In the genomic region with DNA sequence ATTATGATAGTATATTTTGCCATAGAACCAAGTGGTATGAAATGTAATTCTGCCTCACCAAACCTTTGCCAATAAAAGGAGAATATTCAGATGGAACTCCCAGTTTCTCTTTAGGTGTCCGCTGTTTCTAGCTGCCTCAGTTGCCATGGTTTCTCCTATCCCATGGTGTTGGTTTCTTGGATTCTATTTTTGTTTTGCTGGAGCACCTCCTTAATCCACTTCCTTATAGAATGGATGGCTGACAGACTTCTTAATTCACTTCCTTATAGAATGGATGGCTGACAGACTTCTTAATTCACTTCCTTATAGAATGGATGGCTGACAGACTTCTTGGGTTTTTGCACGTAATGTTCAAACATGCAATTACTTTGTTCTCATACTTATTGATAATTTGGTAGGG, we compare ENCODE assay signal across 27 cellular contexts. TPM values are rescaled to one million over a fixed set of nuclear protein-coding genes. Genes with fewer than 3 reads are reported as not detected.
DNase-seq lines count a peak whose midpoint lies in the region; ATAC-seq, FAIRE-seq and TF ChIP-seq lines count a peak whose summit lies in the region.
"Had no signal": no experiment of that assay in that cellular context is flagged by ENCODE, and none has a peak within 500 bp of the region (broad histone marks: within the 10 kb centered on the region; RNA-seq: fewer than 3 reads in every experiment).

No MANE protein-coding gene starts in this region.

- TF ChIP-seq POLR2A in K562 (conservative IDR thresholded peaks at IDR 0.05), result no peak

- no peaks in the 10 kb centered on the region; the same call in 1 of the 2 replicates for H3K36me3 Mint-ChIP-seq in HFFc6 (ENCODE audit: low read depth)
- peaks cover 8% of the 10 kb centered on the region for H3K36me3 Mint-ChIP-seq in T-helper 2 cell treated with Interferon-gamma antibody and Interleukin-4, amounts not matched to agents 5 μg/mL and 100 μg/mL, for 36 hours (ENCODE audit: low read depth)
- H3K36me3 Mint-ChIP-seq: CD14-positive monocyte had no signal

- H3K4me3 ChIP-seq in HEK293 (ENCODE audit: low read depth, low read length) (no peak overlapping the region), K562 (no peak overlapping the region)
- H3K4me3 ChIP-seq: BLaER1, GM12878 had no signal

- H3K79me2 ChIP-seq in K562 (ENCODE audit: control insufficient read depth, insufficient read depth, low read length), result no peaks in the 10 kb centered on the region

- TF ChIP-seq EP300 in K562 (IDR thresholded peaks at IDR 0.05; ENCODE audit: low read length), result no peak

- H3K4me3 Mint-ChIP-seq in HFFc6, result no peak overlapping the region
- H3K4me3 Mint-ChIP-seq in T-helper 2 cell treated with Interferon-gamma antibody and Interleukin-4, amounts not matched to agents 5 μg/mL and 100 μg/mL, for 36 hours, result no peak overlapping the region
- H3K4me3 Mint-ChIP-seq: CD14-positive monocyte; CD4-positive, CD25-positive, alpha-beta regulatory T cell had no signal

- H3K36me3 ChIP-seq in HEK293 (ENCODE audit: control insufficient read depth in 2 of 2, insufficient read depth in 1 of 2, low read length in 2 of 2) (no peaks in the 10 kb centered on the region), K562 (ENCODE audit: control insufficient read depth, insufficient read depth, low read length) (no peaks in the 10 kb centered on the region)
- H3K36me3 ChIP-seq: BE2C had no signal

- H3K27ac Mint-ChIP-seq in HFFc6, result no peak overlapping the region
- no peak overlapping the region for H3K27ac Mint-ChIP-seq in T-helper 2 cell treated with Interferon-gamma antibody and Interleukin-4, amounts not matched to agents 5 μg/mL and 100 μg/mL, for 36 hours
- H3K27ac Mint-ChIP-seq: CD14-positive monocyte had no signal

- peak; percentile 18 for DNase-seq in MV-4-11 (lab: John Stamatoyannopoulos, UW)
- no peak for DNase-seq in K562 (ENCODE audit: extremely low read depth in 1 of 4, low spot score in 3 of 4)
- DNase-seq in HFFc6, result no peak
- no peak for DNase-seq in SW 1271 (lab: John Stamatoyannopoulos, UW)
- DNase-seq in T-helper 2 cell treated with Interferon-gamma antibody and Interleukin-4, amounts not matched to agents 5 μg/mL and 100 μg/mL, for 36 hours (ENCODE audit: low spot score), result no peak
- DNase-seq: 8988T; ACHN; BE2C; C1 segment of cervical spinal cord; CD4-positive, alpha-beta memory T cell; CD4-positive, CD25-positive, alpha-beta regulatory T cell; CD8-positive, alpha-beta memory T cell; COR-L47; DMS 273 treated with DMSO at 0.1 percent for 48 hours; DMS153; DMS53; DMS79; DND-41; EL; GDM1 had no signal

- no peak overlapping the region for H3K4me2 ChIP-seq in K562 (ENCODE audit: insufficient read depth, low read length)

- no peaks in the 10 kb centered on the region for H3K4me1 Mint-ChIP-seq in HFFc6 (ENCODE audit: low read depth)
- peaks cover 17% of the 10 kb centered on the region for H3K4me1 Mint-ChIP-seq in T-helper 2 cell treated with Interferon-gamma antibody and Interleukin-4, amounts not matched to agents 5 μg/mL and 100 μg/mL, for 36 hours (ENCODE audit: low read depth)

- FAIRE-seq in K562 (lab: Jason Lieb, UNC), result no peak
- FAIRE-seq: A204.1, GM12878, GM12892, GM18507 had no signal

- peaks cover 15% of the 10 kb centered on the region for H3K27me3 Mint-ChIP-seq in HFFc6 (ENCODE audit: insufficient read depth)
- H3K27me3 Mint-ChIP-seq in T-helper 2 cell treated with Interferon-gamma antibody and Interleukin-4, amounts not matched to agents 5 μg/mL and 100 μg/mL, for 36 hours (ENCODE audit: low read depth), result no peaks in the 10 kb centered on the region
- H3K27me3 Mint-ChIP-seq: CD4-positive, alpha-beta memory T cell; CD4-positive, CD25-positive, alpha-beta regulatory T cell; CD8-positive, alpha-beta memory T cell had no signal

- POLR2A ChIA-PET in HEK293 (lab: Yijun Ruan, JAX), result interaction anchor here (0.6 kb wide), 1 partner anchor 168 kb away, joined by 3 read pairs; no protein-coding TSS in a partner anchor
- POLR2A ChIA-PET in K562 (lab: Yijun Ruan, JAX), result interaction anchor here (0.6 kb wide), 1 partner anchor 17 kb away, joined by 3 read pairs; no protein-coding TSS in a partner anchor

- H3K9ac ChIP-seq in K562 (ENCODE audit: insufficient read depth in 1 of 2, low read depth in 2 of 2, low read length in 2 of 2), result no peak overlapping the region
- H3K9ac ChIP-seq: BLaER1 had no signal

- no peak for ATAC-seq in K562
- ATAC-seq: GM12878 had no signal

- H4K20me1 ChIP-seq in K562 (replicated peaks; ENCODE audit: control insufficient read depth, insufficient read depth, low read length), result no peaks in the 10 kb centered on the region

- CTCF ChIA-PET in HEK293 (lab: Yijun Ruan, JAX), result interaction anchor here (1.1 to 10.4 kb wide), 4 partner anchors 10 to 168 kb away, joined by 4 to 120 read pairs (median 10); no protein-coding TSS in a partner anchor
- CTCF ChIA-PET in K562 (lab: Yijun Ruan, JAX; ENCODE audit: low intra/inter-chr PET ratio), result no interaction called here

- TF ChIP-seq RAD21 in K562 (CRISPR knock-in tag; conservative IDR thresholded peaks at IDR 0.05 in 1 of 2, IDR thresholded peaks at IDR 0.05 in 1 of 2), result no peak

- TF ChIP-seq CTCF in HEK293 (tag by site-specific recombination; IDR thresholded peaks at IDR 0.05) (no peak), K562 (IDR thresholded peaks at IDR 0.05 in 2 of 3, conservative IDR thresholded peaks at IDR 0.05 in 1 of 3; ENCODE audit: insufficient read depth in 2 of 3, low read depth in 1 of 3, low read length in 3 of 3) (no peak), HFFc6 (IDR thresholded peaks at IDR 0.05) (no peak)

- H3K9me3 ChIP-seq in HEK293 (ENCODE audit: control insufficient read depth, insufficient read depth, low read depth, low read length) (no peaks in the 10 kb centered on the region), K562 (replicated peaks; ENCODE audit: control insufficient read depth, insufficient read depth, low read depth, low read length) (no peaks in the 10 kb centered on the region)
- H3K9me3 ChIP-seq: BE2C had no signal

- no peaks in the 10 kb centered on the region; a peak in 1 of 5 replicates for H3K27me3 ChIP-seq in K562 (ENCODE audit: control insufficient read depth in 2 of 2, insufficient read depth in 2 of 2, low read length in 2 of 2)
- H3K27me3 ChIP-seq: BE2C, BLaER1 had no signal

- intact Hi-C loops in K562 (cut with micrococcal nuclease), result no loop called here

- in situ Hi-C loops in K562 (cut with MboI), result no loop called here

- H3K9me1 ChIP-seq in K562 (ENCODE audit: control insufficient read depth, insufficient read depth, low read length), result no peaks in the 10 kb centered on the region

- H3K27ac ChIP-seq in HEK293 (ENCODE audit: extremely low read depth, low read depth, low read length) (no peak overlapping the region), K562 (ENCODE audit: extremely low read depth, low read depth, low read length) (no peak overlapping the region)
- H3K27ac ChIP-seq: BLaER1 had no signal

- no peak overlapping the region for H2AFZ ChIP-seq in K562 (ENCODE audit: low read depth, low read length)

- H3K9me3 Mint-ChIP-seq in HFFc6, result no peaks in the 10 kb centered on the region
- H3K9me3 Mint-ChIP-seq in T-helper 2 cell treated with Interferon-gamma antibody and Interleukin-4, amounts not matched to agents 5 μg/mL and 100 μg/mL, for 36 hours, result no peaks in the 10 kb centered on the region
- H3K9me3 Mint-ChIP-seq: CD4-positive, alpha-beta memory T cell; CD4-positive, CD25-positive, alpha-beta regulatory T cell; CD8-positive, alpha-beta memory T cell had no signal

- H3K4me1 ChIP-seq in HEK293 (ENCODE audit: control insufficient read depth, insufficient read depth, low read length) (peaks cover 11% of the 10 kb centered on the region), K562 (replicated peaks in 1 of 2; ENCODE audit: control insufficient read depth in 2 of 2, insufficient read depth in 2 of 2, low read length in 2 of 2) (peaks cover 0 to 7% of the 10 kb centered on the region in 2 experiments; a peak in 1 of 5 replicates)

- BruUV-seq in K562 (replicated peaks; lab: Mats Ljungman, UMichigan), result no TSS peak

- WGBS in K562 (ENCODE audit: insufficient coverage, low coverage, missing lambda C conversion rate), result 48% methylated on average over 2 of the region's 2 CpGs

TF ChIP-seq in HEK293, 187 proteins besides CTCF, POLR2A, EP300 and RAD21:
- TF ChIP-seq ZNF624 (tag by site-specific recombination; IDR thresholded peaks at IDR 0.05) (peak; percentile 67; the same call in 1 of the 2 replicates), SETDB1 (IDR thresholded peaks at IDR 0.05; ENCODE audit: insufficient read length, low read length) (peak; percentile 66), MZF1 (tag by site-specific recombination; IDR thresholded peaks at IDR 0.05; ENCODE audit: borderline replicate concordance) (no peak)

RNA-seq across cellular contexts. Expression of gene ADARB1, which starts 43.7 kb away (rescaled TPM):
- total RNA-seq in K562 (2011; cell fraction: chromatin; rRNA removed; ENCODE audit: low replicate concordance), result 40.2 and 48.3 TPM in 2 replicates
- 29.0 and 30.4 TPM in 2 replicates for total RNA-seq in K562 (2011; cell fraction: nucleolus; rRNA removed)
- total RNA-seq in K562 (2011; cell fraction: nucleoplasm; rRNA removed), result 24.6 and 33.4 TPM in 2 replicates
- 7.7 and 9.1 TPM in 2 replicates for total RNA-seq in K562 (2014; rRNA removed)
- total RNA-seq in K562 (2014; rRNA removed; fragmentation: Illumina TruSeq; extraction: Trizol), result 8.3 TPM in 2 replicates
- total RNA-seq in K562 (2015; rRNA removed; fragmentation: Illumina TruSeq; extraction: Trizol), result 6.4 and 7.1 TPM in 2 replicates
- total RNA-seq in K562 (2021), result 12.0 and 16.0 TPM in 2 replicates
- 8.4 and 11.8 TPM in 2 replicates for polyA plus RNA-seq in K562 (2011; rRNA removed)
- 6.6 and 7.4 TPM in 2 replicates for polyA plus RNA-seq in K562 (2011; cell fraction: cytosol; rRNA removed)
- 15.0 and 23.8 TPM in 2 replicates for polyA plus RNA-seq in K562 (2011; cell fraction: nucleus; rRNA removed)
- polyA plus RNA-seq in K562 (2012), result 7.5 and 8.1 TPM in 2 replicates
- polyA plus RNA-seq in K562 (2014; fragmentation: Illumina TruSeq; extraction: Trizol), result 7.3 and 9.2 TPM in 2 replicates
- polyA plus RNA-seq in K562 (2014; fragmentation: Nextera tagmentation; extraction: Ambion mirVana), result 1 to 10 TPM; 7.1 to 8.1 TPM
- 6.7 and 12.8 TPM in 2 replicates for polyA plus RNA-seq in K562 (2014; rRNA removed)
- polyA minus RNA-seq in K562 (2011; rRNA and poly(A)+ RNA removed), result 10.4 and 16.9 TPM in 2 replicates
- polyA minus RNA-seq in K562 (2011; cell fraction: cytosol; rRNA and poly(A)+ RNA removed), result 12.7 and 15.3 TPM in 2 replicates
- 13.3 and 18.3 TPM in 2 replicates for polyA minus RNA-seq in K562 (2011; cell fraction: nucleus; rRNA and poly(A)+ RNA removed)
- 1 to 10 TPM; 1.7 to 3.2 (median 2.2) TPM for total RNA-seq in HFFc6 (2021; fragmentation: NEBNext Ultra II Directional; extraction: Animal tissue kit (Norgen Biotek cat#: 25700))

Comparison
In these comparisons a context has a peak if more than half of its experiments do, and no peak if none do; other contexts are left out.
1. Of the 44 proteins assayed by ChIP-seq in both K562 and HEK293: peak only in K562: none; only in HEK293: SETDB1; in both: none; in neither: 43.